Comparison of ENCODE assay signal across 8 cellular contexts in the genomic region with DNA sequence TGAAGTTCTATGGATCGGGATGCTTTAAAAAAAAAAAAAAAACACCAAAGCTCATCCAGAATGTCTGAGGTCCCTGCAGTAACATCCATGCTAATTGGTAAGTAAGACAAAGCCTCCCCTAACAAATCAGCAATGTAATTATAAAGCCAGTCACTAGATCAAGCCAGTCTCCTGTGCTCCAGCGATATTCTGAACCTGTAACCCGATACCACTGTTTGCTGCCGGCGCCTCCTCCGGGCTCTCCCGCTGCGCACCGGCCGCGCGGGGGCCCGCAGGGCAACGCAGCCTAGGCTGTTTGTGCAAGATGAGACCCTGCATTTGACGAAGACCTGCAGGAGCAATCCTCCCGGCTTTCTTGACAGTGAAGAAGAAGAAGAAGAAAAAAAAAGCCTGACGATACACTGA. TPM values are rescaled to one million over a fixed set of nuclear protein-coding genes. Genes with fewer than 3 reads are reported as not detected.
DNase-seq lines count a peak whose midpoint lies in the region; ATAC-seq and TF ChIP-seq lines count a peak whose summit lies in the region.

No MANE protein-coding gene starts in this region.

- peak; percentile 24 for ATAC-seq in HG03159 (IDR thresholded peaks at IDR 0.05; ENCODE audit: unreplicated experiment)
- peak; percentile 81 to 86 for ATAC-seq in left cardiac atrium
- no peak for ATAC-seq in GM21381 (IDR thresholded peaks at IDR 0.05; ENCODE audit: unreplicated experiment)

- 0% methylated on average over 17 of the region's 17 CpGs for WGBS in prostate gland

- no peak for TF ChIP-seq POLR2A in prostate gland (IDR thresholded peaks at IDR 0.05)

- peak in 1 of 4 experiments; percentile 21 for TF ChIP-seq CTCF in prostate gland (IDR thresholded peaks at IDR 0.05)

- peaks cover 13% of the 10 kb centered on the region for H3K4me1 ChIP-seq in prostate gland (replicated peaks)

- H3K36me3 ChIP-seq in prostate gland, result no peaks in the 10 kb centered on the region

- H3K36me3 Mint-ChIP-seq in activated naive CD8-positive, alpha-beta T cell, result peaks cover 5% of the 10 kb centered on the region

- H3K4me3 ChIP-seq in prostate gland, result peak overlapping the region; percentile 25 to 33

- H3K9me3 ChIP-seq in prostate gland, result no peaks in the 10 kb centered on the region

- H3K9me3 Mint-ChIP-seq in activated naive CD8-positive, alpha-beta T cell (ENCODE audit: low read depth), result no peaks in the 10 kb centered on the region

- peaks cover 88% of the 10 kb centered on the region for H3K4me1 Mint-ChIP-seq in activated naive CD8-positive, alpha-beta T cell (ENCODE audit: low read depth)

- H3K27ac Mint-ChIP-seq in activated naive CD8-positive, alpha-beta T cell, result peak overlapping the region; percentile 95

- intact Hi-C loops in left cardiac atrium (cut with DNase I) (loop anchor here (5.0 to 10.0 kb wide), 2 partner anchors 122 to 220 kb away; no protein-coding TSS in a partner anchor), prostate gland (cut with DNase I) (loop anchor here (2.0 to 10.0 kb wide), 5 partner anchors 38 to 220 kb away; a partner anchor contains a TSS)

- H3K4me3 Mint-ChIP-seq in activated naive CD8-positive, alpha-beta T cell, result peak overlapping the region; percentile 91

- H3K27me3 ChIP-seq in prostate gland (replicated peaks; ENCODE audit: insufficient read depth), result no peaks in the 10 kb centered on the region

- H3K27me3 Mint-ChIP-seq in activated naive CD8-positive, alpha-beta T cell, result no peaks in the 10 kb centered on the region

- DNase-seq in COLO668 (lab: John Stamatoyannopoulos, UW; ENCODE audit: unreplicated experiment), result peak; percentile 78
- DNase-seq in NCI-H526 (lab: John Stamatoyannopoulos, UW), result peak; percentile 78 to 90
- DNase-seq in left cardiac atrium, result peak; percentile 57
- peak; percentile 57 for DNase-seq in prostate gland (ENCODE audit: low spot score)
- DNase-seq in activated CD4-positive, CD25-positive, alpha-beta regulatory T cell treated with anti-CD3 and anti-CD28 coated beads, Interleukin-2, amount 50 U/mL, for 72 hours, result no peak

- H3K27ac ChIP-seq in prostate gland, result peak overlapping the region; percentile 90

RNA-seq across cellular contexts. Expression of a gene that starts 8.7 kb away (rescaled TPM):
- total RNA-seq in left cardiac atrium (10 to 100 TPM; 14.3 to 14.7 TPM), prostate gland (10 to 100 TPM; 15.3 to 26.0 TPM)
